In genomic region chr14:104373855-104374717, GRCh38 we compare ENCODE assay signal across 14 cellular contexts.
A peak's percentile ranks its signal among the peaks of the same experiment; 100 is the strongest.
DNase-seq lines count a peak whose midpoint lies in the region; ATAC-seq and TF ChIP-seq lines count a peak whose summit lies in the region.
"Had no signal": no experiment of that assay in that cellular context is flagged by ENCODE, and none has a peak within 500 bp of the region (broad histone marks: within the 10 kb centered on the region; RNA-seq: fewer than 3 reads in every experiment).

No MANE protein-coding gene starts in this region.

- TF ChIP-seq CTCF in left ventricle myocardium inferior (IDR thresholded peaks at IDR 0.05; ENCODE audit: borderline replicate concordance) (no peak), omental fat pad (IDR thresholded peaks at IDR 0.05) (no peak)

- H3K4me1 ChIP-seq in left ventricle myocardium inferior (no peaks in the 10 kb centered on the region), right cardiac atrium (ENCODE audit: control insufficient read depth, insufficient read depth, low read length) (no peaks in the 10 kb centered on the region)

- DNase-seq in Right ventricle myocardium superior (peak; percentile 24), left ventricle myocardium inferior (no peak), NCI-H69 (lab: John Stamatoyannopoulos, UW) (peak; percentile 19), right cardiac atrium (peak in 2 of 3 donors; percentile 30 to 38), posterior vena cava (ENCODE audit: low spot score) (peak; percentile 43), omental fat pad (ENCODE audit: low spot score) (no peak)
- no peak for DNase-seq in activated T-cell treated with anti-CD3 and anti-CD28 coated beads, Interleukin-2, amount 50 U/mL, for 24 hours
- DNase-seq: BE2C; CD8-positive, alpha-beta T cell; EL; HCEC 1CT had no signal

- intact Hi-C loops in Right ventricle myocardium superior (cut with DNase I) (loop anchor here (10.0 kb wide), 2 partner anchors 181 to 229 kb away; no protein-coding TSS in a partner anchor), left ventricle myocardium inferior (cut with micrococcal nuclease) (no loop called here), right cardiac atrium (cut with DNase I) (loop anchor here in 1 of 4 donors (5.0 kb wide), 1 partner anchor 237 kb away; the partner anchor contains the start of gene KIF26A), posterior vena cava (cut with DNase I) (no loop called here)

- no peaks in the 10 kb centered on the region for H3K36me3 ChIP-seq in left ventricle myocardium inferior
- H3K36me3 ChIP-seq: BE2C had no signal

- peaks cover 4% of the 10 kb centered on the region for H3K9me3 Mint-ChIP-seq in activated T-cell treated with anti-CD3 and anti-CD28 coated beads, Interleukin-2, amount 50 U/mL, for 24 hours

- ATAC-seq in Right ventricle myocardium superior (ENCODE audit: poor library complexity) (no peak), right cardiac atrium (no peak), omental fat pad (ENCODE audit: low FRiP score) (no peak), GM19023 (IDR thresholded peaks at IDR 0.05; ENCODE audit: unreplicated experiment) (no peak)
- ATAC-seq: CD8-positive, alpha-beta T cell had no signal

- H3K4me3 Mint-ChIP-seq in activated T-cell treated with anti-CD3 and anti-CD28 coated beads, Interleukin-2, amount 50 U/mL, for 24 hours, result no peak overlapping the region
- H3K4me3 Mint-ChIP-seq: CD14-positive monocyte; CD8-positive, alpha-beta T cell; IgD-negative memory B cell had no signal

- H3K36me3 Mint-ChIP-seq in activated T-cell treated with anti-CD3 and anti-CD28 coated beads, Interleukin-2, amount 50 U/mL, for 24 hours (ENCODE audit: low read depth), result no peaks in the 10 kb centered on the region
- H3K36me3 Mint-ChIP-seq: CD14-positive monocyte, IgD-negative memory B cell had no signal

- H3K27me3 ChIP-seq in left ventricle myocardium inferior (ENCODE audit: low read depth) (peaks cover 77% of the 10 kb centered on the region), right cardiac atrium (ENCODE audit: control insufficient read depth, insufficient read depth) (no peaks in the 10 kb centered on the region)
- H3K27me3 ChIP-seq: BE2C had no signal

- H3K4me1 Mint-ChIP-seq in activated T-cell treated with anti-CD3 and anti-CD28 coated beads, Interleukin-2, amount 50 U/mL, for 24 hours (ENCODE audit: low read depth), result peaks cover 8% of the 10 kb centered on the region
- H3K4me1 Mint-ChIP-seq: CD14-positive monocyte, IgD-negative memory B cell had no signal

- no peak overlapping the region for H3K27ac Mint-ChIP-seq in activated T-cell treated with anti-CD3 and anti-CD28 coated beads, Interleukin-2, amount 50 U/mL, for 24 hours
- H3K27ac Mint-ChIP-seq: CD14-positive monocyte; CD8-positive, alpha-beta T cell; IgD-negative memory B cell had no signal

- no peak overlapping the region for H3K4me3 ChIP-seq in left ventricle myocardium inferior
- H3K4me3 ChIP-seq in right cardiac atrium (ENCODE audit: low read length), result no peak overlapping the region

- no peaks in the 10 kb centered on the region for H3K27me3 Mint-ChIP-seq in activated T-cell treated with anti-CD3 and anti-CD28 coated beads, Interleukin-2, amount 50 U/mL, for 24 hours

- H3K9me3 ChIP-seq in left ventricle myocardium inferior (replicated peaks) (peaks cover under 1% of the 10 kb centered on the region), right cardiac atrium (ENCODE audit: control insufficient read depth, low read length) (no peaks in the 10 kb centered on the region)
- H3K9me3 ChIP-seq: BE2C had no signal

- H3K27ac ChIP-seq in left ventricle myocardium inferior (replicated peaks), result no peak overlapping the region
- no peak overlapping the region for H3K27ac ChIP-seq in right cardiac atrium (ENCODE audit: low read length)

- WGBS in right cardiac atrium, result 77% methylated on average over 33 of the region's 33 CpGs

Comparison
In these comparisons a context has a peak if more than half of its experiments do, and no peak if none do; other contexts are left out.
1. DNase-seq: peak in Right ventricle myocardium superior (single experiment), NCI-H69 (single experiment), right cardiac atrium (2 of 3) and posterior vena cava (single experiment); none in left ventricle myocardium inferior (single experiment), omental fat pad (single experiment) and activated T-cell treated with anti-CD3 and anti-CD28 coated beads, Interleukin-2, amount 50 U/mL, for 24 hours (single experiment).